12 cellular contexts compared by ENCODE assay signal in genomic region chr20:30168025-30168799, GRCh38.
A peak's percentile ranks its signal among the peaks of the same experiment; 100 is the strongest.
DNase-seq lines count a peak whose midpoint lies in the region; ATAC-seq and TF ChIP-seq lines count a peak whose summit lies in the region.
"Had no signal": no experiment of that assay in that cellular context is flagged by ENCODE, and none has a peak within 500 bp of the region (broad histone marks: within the 10 kb centered on the region; RNA-seq: fewer than 3 reads in every experiment).

No MANE protein-coding gene starts in this region.

- H3K36me3 Mint-ChIP-seq in T-helper 1 cell treated with Interleukin-12 subunit alpha and Interleukin-12 subunit beta and Interleukin-4 antibody, amounts not matched to agents 30 μg/mL and 1 μg/mL, for 36 hours (ENCODE audit: low read depth): peaks cover 32% of the 10 kb centered on the region

- intact Hi-C loops in sigmoid colon (cut with DNase I): no loop called here
- intact Hi-C loops in psoas muscle (cut with DNase I): no loop called here

- TF ChIP-seq POLR2A in sigmoid colon (IDR thresholded peaks at IDR 0.05): no peak

- H3K36me3 ChIP-seq in BE2C (no peaks in the 10 kb centered on the region), sigmoid colon (no peaks in the 10 kb centered on the region), psoas muscle (ENCODE audit: insufficient read depth in 1 of 2, low read depth in 1 of 2) (no peaks in the 10 kb centered on the region)
- H3K36me3 ChIP-seq: cardiac muscle cell, Peyer's patch had no signal

- peak; percentile 6 for DNase-seq in BE2C
- DNase-seq in central memory CD4-positive, alpha-beta T cell: peak; percentile 23
- peak; percentile 62 for DNase-seq in sigmoid colon
- DNase-seq in psoas muscle: no peak
- no peak for DNase-seq in NK-92 treated with Interleukin-12 subunit alpha and Interleukin-12 subunit beta, amount 100 ng/mL, for 24 hours (lab: John Stamatoyannopoulos, UW)
- DNase-seq: NCI-H187 treated with DMSO at 0.1 percent for 48 hours had no signal

- no peak for TF ChIP-seq EP300 in sigmoid colon (IDR thresholded peaks at IDR 0.05)

- H3K4me3 Mint-ChIP-seq in T-helper 1 cell treated with Interleukin-12 subunit alpha and Interleukin-12 subunit beta and Interleukin-4 antibody, amounts not matched to agents 30 μg/mL and 1 μg/mL, for 36 hours: no peak overlapping the region

- peaks cover 41% of the 10 kb centered on the region for H3K9me3 Mint-ChIP-seq in T-helper 1 cell treated with Interleukin-12 subunit alpha and Interleukin-12 subunit beta and Interleukin-4 antibody, amounts not matched to agents 30 μg/mL and 1 μg/mL, for 36 hours

- no peak for ATAC-seq in psoas muscle
- ATAC-seq in GM21528 (IDR thresholded peaks at IDR 0.05; ENCODE audit: low FRiP score, unreplicated experiment): no peak
- no peak for ATAC-seq in HG02884 (IDR thresholded peaks at IDR 0.05; ENCODE audit: unreplicated experiment)

- H3K27ac Mint-ChIP-seq in T-helper 1 cell treated with Interleukin-12 subunit alpha and Interleukin-12 subunit beta and Interleukin-4 antibody, amounts not matched to agents 30 μg/mL and 1 μg/mL, for 36 hours: peak overlapping the region; percentile 43

- WGBS in sigmoid colon, 2 donors: 57 to 65% methylated on average over 50 of the region's 50 CpGs
- 46 to 62% (median 58%) methylated on average over 32 to 50 of the region's 50 CpGs for WGBS in psoas muscle, 3 donors

- H3K4me3 ChIP-seq in BE2C (ENCODE audit: low read depth, low read length): no peak overlapping the region
- peak overlapping the region in 1 of 4 donors; percentile 23 for H3K4me3 ChIP-seq in sigmoid colon
- no peak overlapping the region for H3K4me3 ChIP-seq in psoas muscle
- H3K4me3 ChIP-seq: cardiac muscle cell, lung had no signal

- no peak overlapping the region for H3K27ac ChIP-seq in sigmoid colon
- no peak overlapping the region for H3K27ac ChIP-seq in psoas muscle
- H3K27ac ChIP-seq: cardiac muscle cell, Peyer's patch had no signal

- no peaks in the 10 kb centered on the region for H3K4me1 ChIP-seq in BE2C
- no peaks in the 10 kb centered on the region for H3K4me1 ChIP-seq in sigmoid colon
- H3K4me1 ChIP-seq in psoas muscle: no peaks in the 10 kb centered on the region
- H3K4me1 ChIP-seq: Peyer's patch had no signal

- peaks cover 24% of the 10 kb centered on the region for H3K4me1 Mint-ChIP-seq in T-helper 1 cell treated with Interleukin-12 subunit alpha and Interleukin-12 subunit beta and Interleukin-4 antibody, amounts not matched to agents 30 μg/mL and 1 μg/mL, for 36 hours (ENCODE audit: low read depth)

- no peaks in the 10 kb centered on the region for H3K27me3 ChIP-seq in BE2C
- no peaks in the 10 kb centered on the region for H3K27me3 ChIP-seq in sigmoid colon
- no peaks in the 10 kb centered on the region for H3K27me3 ChIP-seq in psoas muscle (ENCODE audit: insufficient read depth in 3 of 3, low read length in 2 of 3)
- H3K27me3 ChIP-seq: cardiac muscle cell, Peyer's patch had no signal

- no peaks in the 10 kb centered on the region for H3K27me3 Mint-ChIP-seq in T-helper 1 cell treated with Interleukin-12 subunit alpha and Interleukin-12 subunit beta and Interleukin-4 antibody, amounts not matched to agents 30 μg/mL and 1 μg/mL, for 36 hours (ENCODE audit: low read depth)

- H3K9me3 ChIP-seq in BE2C: no peaks in the 10 kb centered on the region
- H3K9me3 ChIP-seq in sigmoid colon: no peaks in the 10 kb centered on the region
- H3K9me3 ChIP-seq in psoas muscle: no peaks in the 10 kb centered on the region
- H3K9me3 ChIP-seq: Peyer's patch had no signal

- no peak for TF ChIP-seq CTCF in BE2C (IDR thresholded peaks at IDR 0.05; ENCODE audit: low read depth, low read length)
- TF ChIP-seq CTCF in sigmoid colon (IDR thresholded peaks at IDR 0.05): no peak
- no peak for TF ChIP-seq CTCF in psoas muscle (IDR thresholded peaks at IDR 0.05)

Comparison
In these comparisons a context has a peak if more than half of its experiments do, and no peak if none do; other contexts are left out.
1. DNase-seq: peak in BE2C (single experiment), central memory CD4-positive, alpha-beta T cell (single experiment) and sigmoid colon (single experiment); none in psoas muscle (0 of 2) and NK-92 treated with Interleukin-12 subunit alpha and Interleukin-12 subunit beta, amount 100 ng/mL, for 24 hours (single experiment).